1 cellular context compared by ENCODE assay signal in the genomic region with DNA sequence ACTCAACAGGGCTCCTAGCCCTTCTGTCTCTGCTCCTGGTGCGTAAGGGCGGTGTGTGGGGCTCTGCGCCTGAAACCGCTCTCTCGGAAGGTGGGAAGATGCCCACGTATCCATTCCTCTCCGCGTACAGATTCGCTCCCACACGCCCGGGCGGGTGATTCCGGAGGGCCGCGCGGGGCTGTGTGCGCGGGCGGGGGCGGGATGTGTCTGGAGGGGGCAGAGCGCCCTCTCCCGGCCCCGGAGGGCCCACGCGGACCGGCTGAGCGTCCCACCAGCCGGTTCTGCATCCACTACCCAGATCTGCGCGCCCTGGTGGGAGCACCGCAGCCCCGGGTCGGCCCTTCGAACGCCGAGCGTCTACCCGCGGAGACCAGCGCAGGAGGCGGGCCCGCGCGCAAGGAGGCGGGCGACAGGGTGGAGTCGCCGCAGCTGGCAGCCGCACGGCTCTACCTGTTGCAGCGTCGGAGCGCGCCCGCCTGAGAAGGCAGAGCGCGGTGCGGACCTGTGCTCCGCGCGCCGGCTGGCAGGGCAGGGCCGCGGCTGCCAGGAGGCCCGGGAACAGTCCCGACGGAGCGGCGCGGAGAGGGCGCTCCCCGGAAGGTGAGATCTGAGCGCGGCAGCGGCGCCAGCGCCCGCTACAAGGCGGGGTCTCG.
TF ChIP-seq lines count a peak whose summit lies in the region.

No MANE protein-coding gene starts in this region.

TF ChIP-seq in WTC11, 78 proteins besides CTCF, POLR2A, EP300 and RAD21 (continued from another document and continues in another):
- TF ChIP-seq, protein P1, sequence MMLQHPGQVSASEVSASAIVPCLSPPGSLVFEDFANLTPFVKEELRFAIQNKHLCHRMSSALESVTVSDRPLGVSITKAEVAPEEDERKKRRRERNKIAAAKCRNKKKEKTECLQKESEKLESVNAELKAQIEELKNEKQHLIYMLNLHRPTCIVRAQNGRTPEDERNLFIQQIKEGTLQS (CRISPR knock-in tag; conservative IDR thresholded peaks at IDR 0.05): no peak
- TF ChIP-seq, protein P2, sequence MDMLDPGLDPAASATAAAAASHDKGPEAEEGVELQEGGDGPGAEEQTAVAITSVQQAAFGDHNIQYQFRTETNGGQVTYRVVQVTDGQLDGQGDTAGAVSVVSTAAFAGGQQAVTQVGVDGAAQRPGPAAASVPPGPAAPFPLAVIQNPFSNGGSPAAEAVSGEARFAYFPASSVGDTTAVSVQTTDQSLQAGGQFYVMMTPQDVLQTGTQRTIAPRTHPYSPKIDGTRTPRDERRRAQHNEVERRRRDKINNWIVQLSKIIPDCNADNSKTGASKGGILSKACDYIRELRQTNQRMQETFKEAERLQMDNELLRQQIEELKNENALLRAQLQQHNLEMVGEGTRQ (CRISPR knock-in tag; IDR thresholded peaks at IDR 0.05): no peak
- TF ChIP-seq, protein P3, sequence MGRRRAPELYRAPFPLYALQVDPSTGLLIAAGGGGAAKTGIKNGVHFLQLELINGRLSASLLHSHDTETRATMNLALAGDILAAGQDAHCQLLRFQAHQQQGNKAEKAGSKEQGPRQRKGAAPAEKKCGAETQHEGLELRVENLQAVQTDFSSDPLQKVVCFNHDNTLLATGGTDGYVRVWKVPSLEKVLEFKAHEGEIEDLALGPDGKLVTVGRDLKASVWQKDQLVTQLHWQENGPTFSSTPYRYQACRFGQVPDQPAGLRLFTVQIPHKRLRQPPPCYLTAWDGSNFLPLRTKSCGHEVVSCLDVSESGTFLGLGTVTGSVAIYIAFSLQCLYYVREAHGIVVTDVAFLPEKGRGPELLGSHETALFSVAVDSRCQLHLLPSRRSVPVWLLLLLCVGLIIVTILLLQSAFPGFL (CRISPR knock-in tag; IDR thresholded peaks at IDR 0.05; ENCODE audit: borderline replicate concordance): no peak
- TF ChIP-seq ZNF121 (CRISPR knock-in tag; IDR thresholded peaks at IDR 0.05): no peak
- no peak for TF ChIP-seq E2F1 (CRISPR knock-in tag; IDR thresholded peaks at IDR 0.05)
- no peak for TF ChIP-seq ZNF512 (CRISPR knock-in tag; IDR thresholded peaks at IDR 0.05; ENCODE audit: borderline replicate concordance)
- TF ChIP-seq, protein P4, sequence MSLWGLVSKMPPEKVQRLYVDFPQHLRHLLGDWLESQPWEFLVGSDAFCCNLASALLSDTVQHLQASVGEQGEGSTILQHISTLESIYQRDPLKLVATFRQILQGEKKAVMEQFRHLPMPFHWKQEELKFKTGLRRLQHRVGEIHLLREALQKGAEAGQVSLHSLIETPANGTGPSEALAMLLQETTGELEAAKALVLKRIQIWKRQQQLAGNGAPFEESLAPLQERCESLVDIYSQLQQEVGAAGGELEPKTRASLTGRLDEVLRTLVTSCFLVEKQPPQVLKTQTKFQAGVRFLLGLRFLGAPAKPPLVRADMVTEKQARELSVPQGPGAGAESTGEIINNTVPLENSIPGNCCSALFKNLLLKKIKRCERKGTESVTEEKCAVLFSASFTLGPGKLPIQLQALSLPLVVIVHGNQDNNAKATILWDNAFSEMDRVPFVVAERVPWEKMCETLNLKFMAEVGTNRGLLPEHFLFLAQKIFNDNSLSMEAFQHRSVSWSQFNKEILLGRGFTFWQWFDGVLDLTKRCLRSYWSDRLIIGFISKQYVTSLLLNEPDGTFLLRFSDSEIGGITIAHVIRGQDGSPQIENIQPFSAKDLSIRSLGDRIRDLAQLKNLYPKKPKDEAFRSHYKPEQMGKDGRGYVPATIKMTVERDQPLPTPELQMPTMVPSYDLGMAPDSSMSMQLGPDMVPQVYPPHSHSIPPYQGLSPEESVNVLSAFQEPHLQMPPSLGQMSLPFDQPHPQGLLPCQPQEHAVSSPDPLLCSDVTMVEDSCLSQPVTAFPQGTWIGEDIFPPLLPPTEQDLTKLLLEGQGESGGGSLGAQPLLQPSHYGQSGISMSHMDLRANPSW (CRISPR knock-in tag; conservative IDR thresholded peaks at IDR 0.05; ENCODE audit: low read depth): no peak
- TF ChIP-seq, protein P5, sequence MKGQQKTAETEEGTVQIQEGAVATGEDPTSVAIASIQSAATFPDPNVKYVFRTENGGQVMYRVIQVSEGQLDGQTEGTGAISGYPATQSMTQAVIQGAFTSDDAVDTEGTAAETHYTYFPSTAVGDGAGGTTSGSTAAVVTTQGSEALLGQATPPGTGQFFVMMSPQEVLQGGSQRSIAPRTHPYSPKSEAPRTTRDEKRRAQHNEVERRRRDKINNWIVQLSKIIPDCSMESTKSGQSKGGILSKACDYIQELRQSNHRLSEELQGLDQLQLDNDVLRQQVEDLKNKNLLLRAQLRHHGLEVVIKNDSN (CRISPR knock-in tag; IDR thresholded peaks at IDR 0.05): no peak
- TF ChIP-seq, protein P6, sequence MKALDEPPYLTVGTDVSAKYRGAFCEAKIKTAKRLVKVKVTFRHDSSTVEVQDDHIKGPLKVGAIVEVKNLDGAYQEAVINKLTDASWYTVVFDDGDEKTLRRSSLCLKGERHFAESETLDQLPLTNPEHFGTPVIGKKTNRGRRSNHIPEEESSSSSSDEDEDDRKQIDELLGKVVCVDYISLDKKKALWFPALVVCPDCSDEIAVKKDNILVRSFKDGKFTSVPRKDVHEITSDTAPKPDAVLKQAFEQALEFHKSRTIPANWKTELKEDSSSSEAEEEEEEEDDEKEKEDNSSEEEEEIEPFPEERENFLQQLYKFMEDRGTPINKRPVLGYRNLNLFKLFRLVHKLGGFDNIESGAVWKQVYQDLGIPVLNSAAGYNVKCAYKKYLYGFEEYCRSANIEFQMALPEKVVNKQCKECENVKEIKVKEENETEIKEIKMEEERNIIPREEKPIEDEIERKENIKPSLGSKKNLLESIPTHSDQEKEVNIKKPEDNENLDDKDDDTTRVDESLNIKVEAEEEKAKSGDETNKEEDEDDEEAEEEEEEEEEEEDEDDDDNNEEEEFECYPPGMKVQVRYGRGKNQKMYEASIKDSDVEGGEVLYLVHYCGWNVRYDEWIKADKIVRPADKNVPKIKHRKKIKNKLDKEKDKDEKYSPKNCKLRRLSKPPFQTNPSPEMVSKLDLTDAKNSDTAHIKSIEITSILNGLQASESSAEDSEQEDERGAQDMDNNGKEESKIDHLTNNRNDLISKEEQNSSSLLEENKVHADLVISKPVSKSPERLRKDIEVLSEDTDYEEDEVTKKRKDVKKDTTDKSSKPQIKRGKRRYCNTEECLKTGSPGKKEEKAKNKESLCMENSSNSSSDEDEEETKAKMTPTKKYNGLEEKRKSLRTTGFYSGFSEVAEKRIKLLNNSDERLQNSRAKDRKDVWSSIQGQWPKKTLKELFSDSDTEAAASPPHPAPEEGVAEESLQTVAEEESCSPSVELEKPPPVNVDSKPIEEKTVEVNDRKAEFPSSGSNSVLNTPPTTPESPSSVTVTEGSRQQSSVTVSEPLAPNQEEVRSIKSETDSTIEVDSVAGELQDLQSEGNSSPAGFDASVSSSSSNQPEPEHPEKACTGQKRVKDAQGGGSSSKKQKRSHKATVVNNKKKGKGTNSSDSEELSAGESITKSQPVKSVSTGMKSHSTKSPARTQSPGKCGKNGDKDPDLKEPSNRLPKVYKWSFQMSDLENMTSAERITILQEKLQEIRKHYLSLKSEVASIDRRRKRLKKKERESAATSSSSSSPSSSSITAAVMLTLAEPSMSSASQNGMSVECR (CRISPR knock-in tag; IDR thresholded peaks at IDR 0.05; ENCODE audit: borderline replicate concordance): peak; percentile 12; the same call in 1 of the 2 replicates
- no peak for TF ChIP-seq GRHL2 (CRISPR knock-in tag; IDR thresholded peaks at IDR 0.05; ENCODE audit: insufficient replicate concordance, severe bottlenecking)
- TF ChIP-seq NR2C2 (CRISPR knock-in tag; IDR thresholded peaks at IDR 0.05): no peak
- TF ChIP-seq ZBTB43 (CRISPR knock-in tag; IDR thresholded peaks at IDR 0.05): no peak
- no peak for TF ChIP-seq ZNF396 (CRISPR knock-in tag; IDR thresholded peaks at IDR 0.05; ENCODE audit: borderline replicate concordance)
- no peak for TF ChIP-seq CREB1 (CRISPR knock-in tag; IDR thresholded peaks at IDR 0.05)
- TF ChIP-seq JAZF1 (CRISPR knock-in tag; IDR thresholded peaks at IDR 0.05): no peak
- TF ChIP-seq NFATC4 (CRISPR knock-in tag; IDR thresholded peaks at IDR 0.05): no peak
- 0 out of 2 replicates have a peak, but pooled peaks have one; percentile 24 for TF ChIP-seq ZNF232 (CRISPR knock-in tag; IDR thresholded peaks at IDR 0.05)
- TF ChIP-seq RELA (CRISPR knock-in tag; IDR thresholded peaks at IDR 0.05; ENCODE audit: borderline replicate concordance): no peak
- TF ChIP-seq, protein P7, sequence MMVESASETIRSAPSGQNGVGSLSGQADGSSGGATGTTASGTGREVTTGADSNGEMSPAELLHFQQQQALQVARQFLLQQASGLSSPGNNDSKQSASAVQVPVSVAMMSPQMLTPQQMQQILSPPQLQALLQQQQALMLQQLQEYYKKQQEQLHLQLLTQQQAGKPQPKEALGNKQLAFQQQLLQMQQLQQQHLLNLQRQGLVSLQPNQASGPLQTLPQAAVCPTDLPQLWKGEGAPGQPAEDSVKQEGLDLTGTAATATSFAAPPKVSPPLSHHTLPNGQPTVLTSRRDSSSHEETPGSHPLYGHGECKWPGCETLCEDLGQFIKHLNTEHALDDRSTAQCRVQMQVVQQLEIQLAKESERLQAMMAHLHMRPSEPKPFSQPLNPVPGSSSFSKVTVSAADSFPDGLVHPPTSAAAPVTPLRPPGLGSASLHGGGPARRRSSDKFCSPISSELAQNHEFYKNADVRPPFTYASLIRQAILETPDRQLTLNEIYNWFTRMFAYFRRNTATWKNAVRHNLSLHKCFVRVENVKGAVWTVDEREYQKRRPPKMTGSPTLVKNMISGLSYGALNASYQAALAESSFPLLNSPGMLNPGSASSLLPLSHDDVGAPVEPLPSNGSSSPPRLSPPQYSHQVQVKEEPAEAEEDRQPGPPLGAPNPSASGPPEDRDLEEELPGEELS (CRISPR knock-in tag; IDR thresholded peaks at IDR 0.05): peak; percentile 61; the same call in 1 of the 2 replicates
- TF ChIP-seq ATF2 (CRISPR knock-in tag; IDR thresholded peaks at IDR 0.05; ENCODE audit: borderline replicate concordance, low read depth): no peak
- TF ChIP-seq JUN (CRISPR knock-in tag; IDR thresholded peaks at IDR 0.05): peak; percentile 50; the same call in 1 of the 2 replicates
- TF ChIP-seq FOXP1 (CRISPR knock-in tag; IDR thresholded peaks at IDR 0.05; ENCODE audit: borderline replicate concordance): peak; percentile 78; the same call in 1 of the 2 replicates
- no peak for TF ChIP-seq ZBTB21 (CRISPR knock-in tag; IDR thresholded peaks at IDR 0.05; ENCODE audit: borderline replicate concordance)
- TF ChIP-seq MYBL2 (CRISPR knock-in tag; IDR thresholded peaks at IDR 0.05): peak; percentile 60; the same call in 1 of the 2 replicates
- TF ChIP-seq ZNF281 (CRISPR knock-in tag; IDR thresholded peaks at IDR 0.05): no peak
- TF ChIP-seq GABPB1 (CRISPR knock-in tag; IDR thresholded peaks at IDR 0.05): no peak
